In the genomic region with DNA sequence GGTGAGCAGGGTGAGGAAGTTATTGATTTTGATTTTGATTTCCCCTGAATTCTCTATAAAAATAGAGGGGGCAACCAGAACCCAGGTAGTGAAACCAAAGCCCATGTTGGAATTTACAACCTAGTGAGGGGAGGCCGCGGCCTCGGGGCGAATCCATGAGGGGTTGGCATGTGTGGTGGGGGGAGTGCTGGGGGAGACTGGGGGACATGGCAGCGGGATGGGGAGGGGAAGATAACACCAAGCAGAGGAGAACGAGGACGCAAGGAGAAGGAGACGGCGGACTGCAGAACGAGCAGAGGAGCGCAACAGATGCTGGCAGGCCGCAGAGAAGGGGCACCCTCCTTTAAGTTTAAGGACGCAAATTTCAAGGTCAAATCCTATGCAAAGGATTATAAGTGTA, we compare ENCODE assay signal across 15 cellular contexts.
"Had no signal": no experiment of that assay in that cellular context is flagged by ENCODE, and none has a peak within 500 bp of the region (broad histone marks: within the 10 kb centered on the region; RNA-seq: fewer than 3 reads in every experiment).

No MANE protein-coding gene starts in this region.

- DNase-seq: dermis blood vessel endothelial cell; erythroblast; foreskin keratinocyte; immature natural killer cell; left colon; mesendoderm; naive thymus-derived CD4-positive, alpha-beta T cell; nephron progenitor cell; stimulated activated CD4-positive, alpha-beta T cell treated with anti-CD3 and anti-CD28 coated beads, Interleukin-2, amount 100 ng/mL, for 48 hours; stimulated activated naive CD8-positive, alpha-beta T cell treated with anti-CD3 and anti-CD28 coated beads, Interleukin-15, Interleukin-2, amounts not matched to agents 100 U/mL and 50 U/mL, for 24 hours; upper lobe of left lung; uterus had no signal

- H3K4me1 Mint-ChIP-seq: immature natural killer cell had no signal

- H3K36me3 ChIP-seq: right atrium auricular region, tibial artery, upper lobe of left lung, uterus had no signal

- H3K36me3 Mint-ChIP-seq: immature natural killer cell; naive thymus-derived CD4-positive, alpha-beta T cell had no signal

- H3K27ac ChIP-seq: foreskin keratinocyte, right atrium auricular region, tibial artery, upper lobe of left lung, uterus had no signal

- H3K27ac Mint-ChIP-seq: immature natural killer cell; naive thymus-derived CD4-positive, alpha-beta T cell; nephron progenitor cell had no signal

- H3K9me3 ChIP-seq: right atrium auricular region, tibial artery, upper lobe of left lung, uterus had no signal

- H3K27me3 ChIP-seq: foreskin keratinocyte, right atrium auricular region, upper lobe of left lung, uterus had no signal

- H3K4me3 ChIP-seq: right atrium auricular region, smooth muscle cell, tibial artery, upper lobe of left lung, uterus had no signal

- H3K4me1 ChIP-seq: right atrium auricular region, tibial artery, uterus had no signal

- H3K4me3 Mint-ChIP-seq: immature natural killer cell; naive thymus-derived CD4-positive, alpha-beta T cell; nephron progenitor cell had no signal

- H3K9me3 Mint-ChIP-seq: immature natural killer cell; naive thymus-derived CD4-positive, alpha-beta T cell; nephron progenitor cell had no signal
